20 cellular contexts compared by ENCODE assay signal in the genomic region with DNA sequence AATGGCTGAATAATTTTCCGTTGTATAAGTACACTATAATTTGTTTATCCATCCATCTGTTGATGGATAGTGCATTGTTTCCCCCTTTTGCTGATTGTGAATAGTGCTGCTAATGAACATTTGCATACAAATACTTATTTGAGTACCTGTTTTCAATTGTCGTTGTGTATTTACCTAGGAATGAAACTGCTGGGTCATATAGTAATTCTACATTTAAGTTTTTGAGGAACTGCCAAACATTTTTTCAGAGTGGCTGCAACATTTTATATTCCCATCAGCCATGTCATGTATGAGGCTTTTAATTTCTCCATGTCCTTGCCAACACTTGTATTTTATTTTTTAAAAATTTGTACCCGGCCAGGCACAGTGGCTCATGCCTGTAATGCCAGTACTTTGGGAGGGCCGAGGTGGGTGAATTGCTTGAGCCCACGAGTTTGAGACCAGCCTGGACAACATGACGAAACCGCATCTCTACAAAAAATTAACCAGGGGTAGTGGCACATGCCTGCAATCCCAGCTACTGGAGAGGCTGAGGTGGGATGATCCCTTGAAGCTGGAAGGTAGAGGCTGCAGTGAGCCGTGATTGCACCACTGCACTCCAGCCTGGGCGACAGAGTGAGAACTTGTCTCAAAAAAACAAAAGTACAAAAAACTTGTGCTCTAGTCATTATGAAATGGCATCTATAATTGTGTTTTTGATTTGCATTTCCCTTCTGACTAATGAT. TPM values are rescaled to one million over a fixed set of nuclear protein-coding genes. Genes with fewer than 3 reads are reported as not detected.
DNase-seq lines count a peak whose midpoint lies in the region; ATAC-seq and TF ChIP-seq lines count a peak whose summit lies in the region.
"Had no signal": no experiment of that assay in that cellular context is flagged by ENCODE, and none has a peak within 500 bp of the region (broad histone marks: within the 10 kb centered on the region; RNA-seq: fewer than 3 reads in every experiment).

No MANE protein-coding gene starts in this region.

- peaks cover 10% of the 10 kb centered on the region for H3K36me3 Mint-ChIP-seq in activated CD4-positive, alpha-beta T cell treated with anti-CD3 and anti-CD28 coated beads for 36 hours (ENCODE audit: low read depth)
- H3K36me3 Mint-ChIP-seq in T-helper 17 cell (ENCODE audit: low read depth) = no peaks in the 10 kb centered on the region
- no peaks in the 10 kb centered on the region for H3K36me3 Mint-ChIP-seq in natural killer cell treated with Interleukin-12 subunit alpha and Interleukin-12 subunit beta and Interleukin-15 and Interleukin-18, amount 100 ng/mL, for 72 hours
- H3K36me3 Mint-ChIP-seq in effector memory CD8-positive, alpha-beta T cell (ENCODE audit: insufficient read depth) = peaks cover 15% of the 10 kb centered on the region

- peaks cover 44% of the 10 kb centered on the region for H3K4me1 Mint-ChIP-seq in activated CD4-positive, alpha-beta T cell treated with anti-CD3 and anti-CD28 coated beads for 36 hours
- H3K4me1 Mint-ChIP-seq in T-helper 17 cell = peaks cover 39% of the 10 kb centered on the region
- peaks cover 32 to 40% of the 10 kb centered on the region in 2 donors for H3K4me1 Mint-ChIP-seq in natural killer cell treated with Interleukin-12 subunit alpha and Interleukin-12 subunit beta and Interleukin-15 and Interleukin-18, amount 100 ng/mL, for 72 hours (ENCODE audit: low read depth in 2 of 2)
- H3K4me1 Mint-ChIP-seq in effector memory CD8-positive, alpha-beta T cell (ENCODE audit: low read depth in 2 of 2) = peaks cover 30 to 42% of the 10 kb centered on the region in 2 donors

- no peak for ATAC-seq in activated CD4-positive, alpha-beta T cell treated with anti-CD3 and anti-CD28 coated beads for 36 hours
- ATAC-seq in GM18870 (IDR thresholded peaks at IDR 0.05; ENCODE audit: unreplicated experiment) = peak; percentile 25
- no peak for ATAC-seq in T-helper 17 cell
- no peak for ATAC-seq in natural killer cell treated with Interleukin-12 subunit alpha and Interleukin-12 subunit beta and Interleukin-15 and Interleukin-18, amount 100 ng/mL, for 72 hours
- ATAC-seq in effector memory CD8-positive, alpha-beta T cell (replicated peaks) = no peak
- ATAC-seq in GM18861 (IDR thresholded peaks at IDR 0.05; ENCODE audit: unreplicated experiment) = no peak
- ATAC-seq: upper lobe of right lung had no signal

- POLR2A ChIA-PET in activated CD4-positive, alpha-beta T cell treated with anti-CD3 and anti-CD28 coated beads for 36 hours (lab: Charles Lee) = no interaction called here
- POLR2A ChIA-PET in GM10248 (lab: Yijun Ruan, JAX) = no interaction called here

- H3K9me3 Mint-ChIP-seq in activated CD4-positive, alpha-beta T cell treated with anti-CD3 and anti-CD28 coated beads for 36 hours (ENCODE audit: low read depth) = no peaks in the 10 kb centered on the region
- H3K9me3 Mint-ChIP-seq in natural killer cell treated with Interleukin-12 subunit alpha and Interleukin-12 subunit beta and Interleukin-15 and Interleukin-18, amount 100 ng/mL, for 72 hours = no peaks in the 10 kb centered on the region
- H3K9me3 Mint-ChIP-seq in effector memory CD8-positive, alpha-beta T cell = no peaks in the 10 kb centered on the region

- intact Hi-C loops in activated CD4-positive, alpha-beta T cell treated with anti-CD3 and anti-CD28 coated beads for 36 hours (cut with DNase I, micrococcal nuclease) = loop anchor here (5.0 to 10.0 kb wide), 2 partner anchors 358 to 615 kb away; a partner anchor contains a TSS

- peak overlapping the region; percentile 63 for H3K27ac Mint-ChIP-seq in activated CD4-positive, alpha-beta T cell treated with anti-CD3 and anti-CD28 coated beads for 36 hours
- peak overlapping the region; percentile 19 for H3K27ac Mint-ChIP-seq in T-helper 17 cell
- H3K27ac Mint-ChIP-seq in natural killer cell treated with Interleukin-12 subunit alpha and Interleukin-12 subunit beta and Interleukin-15 and Interleukin-18, amount 100 ng/mL, for 72 hours = peak overlapping the region in 1 of 2 donors; percentile 39
- H3K27ac Mint-ChIP-seq in effector memory CD8-positive, alpha-beta T cell = peak overlapping the region in 1 of 2 donors; percentile 83

- DNase-seq in activated CD4-positive, alpha-beta T cell treated with anti-CD3 and anti-CD28 coated beads for 36 hours = no peak
- no peak for DNase-seq in activated CD4-positive, alpha-beta T cell treated with anti-CD3 and anti-CD28 coated beads for 1 hour
- no peak for DNase-seq in T-helper 17 cell
- DNase-seq in natural killer cell treated with Interleukin-12 subunit alpha and Interleukin-12 subunit beta and Interleukin-15 and Interleukin-18, amount 100 ng/mL, for 72 hours (ENCODE audit: low spot score) = no peak
- DNase-seq in GM10248 (ENCODE audit: extremely low spot score) = no peak
- no peak for DNase-seq in effector memory CD8-positive, alpha-beta T cell
- DNase-seq: activated CD4-positive, alpha-beta T cell treated with anti-CD3 and anti-CD28 coated beads for 4 hours; C1 segment of cervical spinal cord; central memory CD4-positive, alpha-beta T cell; DMS79 treated with DMSO at 0.1 percent for 48 hours; hippocampal formation; midbrain; NCI-H2081 treated with DMSO at 0.1 percent for 48 hours; NCI-H524; SJCRH30; stimulated activated naive CD4-positive, alpha-beta T cell; upper lobe of right lung had no signal

- CTCF ChIA-PET in activated CD4-positive, alpha-beta T cell treated with anti-CD3 and anti-CD28 coated beads for 36 hours (lab: Charles Lee) = interaction anchor here (0.7 to 14.6 kb wide), 2 partner anchors 33 to 57 kb away, joined by 3 to 685 read pairs; no protein-coding TSS in a partner anchor
- CTCF ChIA-PET in GM10248 (lab: Yijun Ruan, JAX) = interaction anchor here (1.0 to 14.2 kb wide), 2 partner anchors 33 to 45 kb away, joined by 3 to 304 read pairs; no protein-coding TSS in a partner anchor

- no peak overlapping the region for H3K4me3 Mint-ChIP-seq in activated CD4-positive, alpha-beta T cell treated with anti-CD3 and anti-CD28 coated beads for 36 hours
- no peak overlapping the region for H3K4me3 Mint-ChIP-seq in T-helper 17 cell
- peak overlapping the region; percentile 19 for H3K4me3 Mint-ChIP-seq in natural killer cell treated with Interleukin-12 subunit alpha and Interleukin-12 subunit beta and Interleukin-15 and Interleukin-18, amount 100 ng/mL, for 72 hours
- peak overlapping the region in 1 of 2 donors; percentile 29 for H3K4me3 Mint-ChIP-seq in effector memory CD8-positive, alpha-beta T cell

- no peak for TF ChIP-seq CTCF in GM10248 (IDR thresholded peaks at IDR 0.05; ENCODE audit: control extremely low read depth, extremely low read depth, low read depth, missing control alignments)

- H3K27me3 Mint-ChIP-seq in activated CD4-positive, alpha-beta T cell treated with anti-CD3 and anti-CD28 coated beads for 36 hours = no peaks in the 10 kb centered on the region
- H3K27me3 Mint-ChIP-seq in T-helper 17 cell = no peaks in the 10 kb centered on the region
- no peaks in the 10 kb centered on the region for H3K27me3 Mint-ChIP-seq in natural killer cell treated with Interleukin-12 subunit alpha and Interleukin-12 subunit beta and Interleukin-15 and Interleukin-18, amount 100 ng/mL, for 72 hours
- no peaks in the 10 kb centered on the region for H3K27me3 Mint-ChIP-seq in effector memory CD8-positive, alpha-beta T cell

- no peaks in the 10 kb centered on the region for H3K9me3 ChIP-seq in T-helper 17 cell (ENCODE audit: control insufficient read depth, low read length, poor library complexity, severe bottlenecking)
- H3K9me3 ChIP-seq: HAP-1, SJCRH30, upper lobe of right lung had no signal

RNA-seq across cellular contexts. Expression of a gene that starts 2.2 kb away (rescaled TPM):
- total RNA-seq in activated CD4-positive, alpha-beta T cell treated with anti-CD3 and anti-CD28 coated beads for 36 hours = 100 to 1,000 TPM; 322 to 332 TPM
- 100 to 1,000 TPM; 258 to 307 TPM for total RNA-seq in T-helper 17 cell
- 100 to 1,000 TPM; 271 to 398 TPM for total RNA-seq in natural killer cell treated with Interleukin-12 subunit alpha and Interleukin-12 subunit beta and Interleukin-15 and Interleukin-18, amount 100 ng/mL, for 72 hours
